ENCODE assay signal across 13 cellular contexts in the genomic region with DNA sequence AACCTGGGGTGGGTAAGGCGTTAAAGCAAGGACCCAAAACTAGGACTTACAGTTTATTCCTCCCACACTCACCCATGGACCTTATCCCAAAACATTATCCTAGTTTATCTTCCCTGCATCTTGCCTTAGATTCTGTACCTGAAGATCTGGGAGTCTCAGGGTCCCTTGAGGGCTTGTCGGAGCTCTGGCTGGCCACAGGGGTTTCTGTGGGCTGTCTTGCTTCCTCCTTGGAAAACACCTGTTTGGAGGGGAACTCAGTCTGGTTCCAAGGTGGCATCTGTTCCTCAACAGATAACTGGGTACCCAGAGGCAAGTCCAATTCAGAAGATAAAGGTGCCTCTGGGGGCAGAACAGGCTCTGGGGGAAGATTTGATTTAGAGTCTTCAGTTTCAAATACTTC. TPM values are rescaled to one million over a fixed set of nuclear protein-coding genes. Genes with fewer than 3 reads are reported as not detected.
DNase-seq lines count a peak whose midpoint lies in the region; TF ChIP-seq lines count a peak whose summit lies in the region.
"Had no signal": no experiment of that assay in that cellular context is flagged by ENCODE, and none has a peak within 500 bp of the region (broad histone marks: within the 10 kb centered on the region; RNA-seq: fewer than 3 reads in every experiment).

No MANE protein-coding gene starts in this region.

- H3K36me3 ChIP-seq in BE2C (peaks cover 56% of the 10 kb centered on the region), DOHH2 (ENCODE audit: control insufficient read depth, low read length) (peaks cover 65% of the 10 kb centered on the region), PC-9 (ENCODE audit: low read depth) (no peaks in the 10 kb centered on the region; the same call in 1 of the 2 replicates), neuronal stem cell (replicated peaks in 1 of 2; ENCODE audit: control insufficient read depth in 2 of 2, insufficient read depth in 2 of 2, low read length in 2 of 2) (peaks cover 42 to 75% of the 10 kb centered on the region in 2 donors)

- H3F3A ChIP-seq in DOHH2 (ENCODE audit: control insufficient read depth, insufficient read depth): peaks cover 8% of the 10 kb centered on the region
- H3F3A ChIP-seq in PC-9 (ENCODE audit: insufficient read depth, low read depth): peaks cover 36% of the 10 kb centered on the region; the same call in 1 of the 2 replicates

- H3K4me3 ChIP-seq in BE2C (ENCODE audit: low read depth, low read length): peak overlapping the region; percentile 70; the same call in 1 of the 2 replicates
- peak overlapping the region; percentile 77 for H3K4me3 ChIP-seq in DOHH2 (ENCODE audit: low read length)
- 0 out of 2 replicates have a peak overlapping the region, but pooled peaks have one; percentile 83 for H3K4me3 ChIP-seq in PC-9
- no peak overlapping the region for H3K4me3 ChIP-seq in neuronal stem cell (ENCODE audit: low read length in 2 of 2)
- no peak overlapping the region for H3K4me3 ChIP-seq in coronary artery

- no CpG with 5 or more reads among the region's 2 CpGs for WGBS in neuronal stem cell (ENCODE audit: extremely low coverage in 2 of 2, insufficient read length in 2 of 2, insufficient replicate concordance in 1 of 2), 2 donors

- H3K4me1 ChIP-seq in BE2C: no peaks in the 10 kb centered on the region; the same call in 1 of the 2 replicates
- H3K4me1 ChIP-seq in DOHH2 (ENCODE audit: control insufficient read depth, low read length): peaks cover 32% of the 10 kb centered on the region
- H3K4me1 ChIP-seq in PC-9 (replicated peaks; ENCODE audit: insufficient read depth): peaks cover 25% of the 10 kb centered on the region
- peaks cover 10 to 17% of the 10 kb centered on the region in 2 donors for H3K4me1 ChIP-seq in neuronal stem cell (ENCODE audit: control insufficient read depth in 2 of 2, insufficient read depth in 1 of 2, low read depth in 1 of 2, low read length in 2 of 2)

- H4K8ac ChIP-seq in neuronal stem cell (ENCODE audit: low read depth, low read length): no peak overlapping the region

- H3K4ac ChIP-seq in neuronal stem cell (ENCODE audit: low read length): no peak overlapping the region

- H3K79me1 ChIP-seq in neuronal stem cell (ENCODE audit: low read depth, low read length): peaks cover 6% of the 10 kb centered on the region

- H2AFZ ChIP-seq in PC-9 (no peak overlapping the region), neuronal stem cell (ENCODE audit: low read length) (no peak overlapping the region)

- H3K27me3 ChIP-seq in BE2C (no peaks in the 10 kb centered on the region), DOHH2 (ENCODE audit: control insufficient read depth, low read length) (no peaks in the 10 kb centered on the region), PC-9 (ENCODE audit: insufficient read depth, low read depth) (no peaks in the 10 kb centered on the region), neuronal stem cell (ENCODE audit: control insufficient read depth in 3 of 3, insufficient read depth in 3 of 3, low read depth in 1 of 3, low read length in 3 of 3) (no peaks in the 10 kb centered on the region)

- no peaks in the 10 kb centered on the region for H3K9me3 Mint-ChIP-seq in endothelial cell (ENCODE audit: unreplicated experiment)
- H3K9me3 Mint-ChIP-seq: CD4-positive, alpha-beta T cell had no signal

- no peaks in the 10 kb centered on the region for H3K9me2 ChIP-seq in DOHH2 (replicated peaks; ENCODE audit: control insufficient read depth, low read length)
- no peaks in the 10 kb centered on the region for H3K9me2 ChIP-seq in PC-9 (ENCODE audit: insufficient read depth)

- H3K27me3 Mint-ChIP-seq in endothelial cell (ENCODE audit: unreplicated experiment): peaks cover 13% of the 10 kb centered on the region
- H3K27me3 Mint-ChIP-seq: CD4-positive, alpha-beta T cell had no signal

- H3K36me3 Mint-ChIP-seq in endothelial cell (ENCODE audit: low read depth, unreplicated experiment): peaks cover 44% of the 10 kb centered on the region

- H4K91ac ChIP-seq in neuronal stem cell (ENCODE audit: low read depth, low read length, poor library complexity): no peak overlapping the region

- no peak overlapping the region for H3K14ac ChIP-seq in neuronal stem cell (ENCODE audit: low read length)

- no peak overlapping the region for H3K18ac ChIP-seq in neuronal stem cell (ENCODE audit: low read length)

- TF ChIP-seq CTCF in BE2C (IDR thresholded peaks at IDR 0.05; ENCODE audit: low read depth, low read length) (no peak), DOHH2 (IDR thresholded peaks at IDR 0.05; ENCODE audit: low read depth, low read length, poor library complexity, severe bottlenecking) (no peak), PC-9 (conservative IDR thresholded peaks at IDR 0.05) (no peak), endothelial cell (IDR thresholded peaks at IDR 0.05; ENCODE audit: unreplicated experiment) (no peak), coronary artery (IDR thresholded peaks at IDR 0.05) (no peak)

- CTCF ChIA-PET in PC-9 (lab: Charles Lee): no interaction called here

- H3K9me3 ChIP-seq in BE2C (no peaks in the 10 kb centered on the region), DOHH2 (ENCODE audit: control insufficient read depth, insufficient read depth, low read length) (no peaks in the 10 kb centered on the region), PC-9 (ENCODE audit: insufficient read depth, low read depth) (no peaks in the 10 kb centered on the region), neuronal stem cell (replicated peaks in 1 of 2; ENCODE audit: control insufficient read depth in 2 of 2, insufficient read depth in 1 of 2, low read depth in 1 of 2, low read length in 2 of 2) (no peaks in the 10 kb centered on the region)

- no peak overlapping the region for H3K23ac ChIP-seq in neuronal stem cell (ENCODE audit: low read depth, low read length, poor library complexity)

- H2AK5ac ChIP-seq in neuronal stem cell (ENCODE audit: low read depth, low read length): no peak overlapping the region

- H4K20me1 ChIP-seq in DOHH2 (ENCODE audit: control insufficient read depth, insufficient read depth, low read depth, low read length) (no peaks in the 10 kb centered on the region), PC-9 (ENCODE audit: insufficient read depth) (peaks cover 10% of the 10 kb centered on the region; the same call in 1 of the 2 replicates)

- no peak overlapping the region for H2BK15ac ChIP-seq in neuronal stem cell (ENCODE audit: low read length)

- no peak for DNase-seq in BE2C
- DNase-seq in PC-9: no peak
- DNase-seq in endothelial cell (ENCODE audit: low spot score): no peak
- DNase-seq in neuronal stem cell (ENCODE audit: low spot score): no peak
- DNase-seq in coronary artery (ENCODE audit: low spot score): no peak
- DNase-seq in DMS153 (lab: John Stamatoyannopoulos, UW): no peak
- DNase-seq in central memory CD4-positive, alpha-beta T cell: no peak
- DNase-seq: activated CD4-positive, alpha-beta T cell treated with anti-CD3 and anti-CD28 coated beads, Interleukin-2, amount 50 U/mL, for 4 hours; CD4-positive, alpha-beta T cell; IMR-90; NCI-H1436 treated with DMSO at 0.1 percent for 48 hours; NCI-H446 treated with DMSO at 0.1 percent for 48 hours had no signal

- H3K27ac ChIP-seq in DOHH2 (ENCODE audit: low read depth, low read length) (no peak overlapping the region), PC-9 (no peak overlapping the region), neuronal stem cell (replicated peaks; ENCODE audit: low read length) (no peak overlapping the region), coronary artery (no peak overlapping the region)

- peak overlapping the region; percentile 99 for H3K4me2 ChIP-seq in DOHH2 (ENCODE audit: low read length)
- H3K4me2 ChIP-seq in PC-9: peak overlapping the region; percentile 86
- no peak overlapping the region for H3K4me2 ChIP-seq in neuronal stem cell (ENCODE audit: insufficient read depth, low read length, poor library complexity, severe bottlenecking)

- POLR2A ChIA-PET in PC-9 (lab: Charles Lee; ENCODE audit: unreplicated experiment): no interaction called here

- peak overlapping the region; percentile 37 for H3K4me3 Mint-ChIP-seq in endothelial cell (ENCODE audit: unreplicated experiment)
- H3K4me3 Mint-ChIP-seq: CD4-positive, alpha-beta T cell had no signal

- no peak overlapping the region for H2BK5ac ChIP-seq in neuronal stem cell (ENCODE audit: low read length)

- intact Hi-C loops in PC-9 (cut with micrococcal nuclease; ENCODE audit: unreplicated experiment): no loop called here

- H2BK120ac ChIP-seq in neuronal stem cell (ENCODE audit: low read depth, low read length): no peak overlapping the region

- H3K79me2 ChIP-seq in DOHH2 (ENCODE audit: control insufficient read depth, low read length): peaks cover 42% of the 10 kb centered on the region
- peaks cover 34% of the 10 kb centered on the region for H3K79me2 ChIP-seq in PC-9 (ENCODE audit: low read depth)

- no TSS peak for BruUV-seq in PC-9 (replicated peaks; lab: Mats Ljungman, UMichigan)

- H3K9ac ChIP-seq in neuronal stem cell (ENCODE audit: low read depth, low read length, poor library complexity): no peak overlapping the region

- H3K4me1 Mint-ChIP-seq in endothelial cell (ENCODE audit: unreplicated experiment): peaks cover 27% of the 10 kb centered on the region

- H3K27ac Mint-ChIP-seq in endothelial cell (ENCODE audit: unreplicated experiment): no peak overlapping the region
- H3K27ac Mint-ChIP-seq: CD4-positive, alpha-beta T cell had no signal

- H2BK12ac ChIP-seq in neuronal stem cell (ENCODE audit: low read length): no peak overlapping the region

RNA-seq across cellular contexts. Expression of a gene that starts 1.7 kb away (rescaled TPM):
- 11.9 TPM for polyA plus RNA-seq in BE2C (2012; ENCODE audit: insufficient read depth, insufficient read length, low read depth)
- total RNA-seq in PC-9 (2021) (104 and 125 TPM in 2 replicates), endothelial cell (ENCODE audit: unreplicated experiment) (6.2 TPM)
- 81.3 TPM for polyA plus RNA-seq in neuronal stem cell (2013, experiment 1 of 2)
- 79.5 TPM for polyA plus RNA-seq in neuronal stem cell (2013, experiment 2 of 2)

RNA-seq across cellular contexts. Expression of a gene that starts 2.5 kb away (rescaled TPM):
- polyA plus RNA-seq in BE2C (2012; ENCODE audit: insufficient read depth, insufficient read length, low read depth): 84.6 TPM
- total RNA-seq in PC-9 (2021): 267 and 308 TPM in 2 replicates
- total RNA-seq in endothelial cell (ENCODE audit: unreplicated experiment): 119 TPM
- polyA plus RNA-seq in neuronal stem cell (2013, experiment 1 of 2): 80.9 TPM
- 82.6 TPM for polyA plus RNA-seq in neuronal stem cell (2013, experiment 2 of 2)

RNA-seq across cellular contexts. Expression of a gene that starts 8.7 kb away (rescaled TPM):
- polyA plus RNA-seq in BE2C (2012; ENCODE audit: insufficient read depth, insufficient read length, low read depth): 88.5 TPM
- not detected in 2 replicates for total RNA-seq in PC-9 (2021)
- total RNA-seq in endothelial cell (ENCODE audit: unreplicated experiment): 9.0 TPM
- polyA plus RNA-seq in neuronal stem cell (2013, experiment 1 of 2): 8.6 TPM
- 8.2 TPM for polyA plus RNA-seq in neuronal stem cell (2013, experiment 2 of 2)

RNA-seq across cellular contexts. Expression of a gene that starts 17.9 kb away (rescaled TPM):
- 1,568 TPM for polyA plus RNA-seq in BE2C (2012; ENCODE audit: insufficient read depth, insufficient read length, low read depth)
- total RNA-seq in PC-9 (2021) (1,080 and 1,199 TPM in 2 replicates), endothelial cell (ENCODE audit: unreplicated experiment) (356 TPM)
- 638 TPM for polyA plus RNA-seq in neuronal stem cell (2013, experiment 1 of 2)
- polyA plus RNA-seq in neuronal stem cell (2013, experiment 2 of 2): 612 TPM

RNA-seq across cellular contexts. Expression of a gene that starts 21.2 kb away (rescaled TPM):
- 93.6 TPM for polyA plus RNA-seq in BE2C (2012; ENCODE audit: insufficient read depth, insufficient read length, low read depth)
- total RNA-seq in PC-9 (2021) (0.45 and 0.52 TPM in 2 replicates), endothelial cell (ENCODE audit: unreplicated experiment) (48.8 TPM)
- 22.0 TPM for polyA plus RNA-seq in neuronal stem cell (2013, experiment 1 of 2)
- 21.2 TPM for polyA plus RNA-seq in neuronal stem cell (2013, experiment 2 of 2)

Comparison
In these comparisons a context has a peak if more than half of its experiments do, and no peak if none do; other contexts are left out.
1. H3K4me3 ChIP-seq: peak in BE2C (single experiment), DOHH2 (single experiment) and PC-9 (single experiment); none in neuronal stem cell (0 of 2) and coronary artery (single experiment).
2. RNA of a gene that starts 1.7 kb away (total RNA-seq): 104 to 125 TPM in PC-9; 6.2 TPM in endothelial cell (single experiment); every median in the first group is over 10 times any median in the second.